ENCODE assay signal across 1 cellular context in genomic region chr12:98238513-98238912, GRCh38.
TF ChIP-seq lines count a peak whose summit lies in the region.

No MANE protein-coding gene starts in this region.

TF ChIP-seq in GM12878, 131 proteins besides CTCF, POLR2A, EP300 and RAD21 (continued from another document):
- TF ChIP-seq NRF1 (conservative IDR thresholded peaks at IDR 0.05; ENCODE audit: low read depth, low read length) (no peak), FOS (IDR thresholded peaks at IDR 0.05; ENCODE audit: borderline replicate concordance, extremely low read depth, insufficient read length) (no peak), SPI1 (IDR thresholded peaks at IDR 0.05; ENCODE audit: borderline replicate concordance, insufficient read depth, low read depth, low read length) (no peak), MAX (IDR thresholded peaks at IDR 0.05; ENCODE audit: low read depth, low read length) (no peak), SMAD1 (IDR thresholded peaks at IDR 0.05; ENCODE audit: low read depth, partially characterized antibody) (no peak), ZBED1 (IDR thresholded peaks at IDR 0.05; ENCODE audit: borderline replicate concordance) (no peak), GATAD2B (conservative IDR thresholded peaks at IDR 0.05; ENCODE audit: low read depth) (no peak)
